ENCODE assay signal across 14 cellular contexts in genomic region chr1:172338295-172338735, GRCh38.
A peak's percentile ranks its signal among the peaks of the same experiment; 100 is the strongest.
DNase-seq lines count a peak whose midpoint lies in the region; ATAC-seq and TF ChIP-seq lines count a peak whose summit lies in the region.
"Had no signal": no experiment of that assay in that cellular context is flagged by ENCODE, and none has a peak within 500 bp of the region (broad histone marks: within the 10 kb centered on the region; RNA-seq: fewer than 3 reads in every experiment).

No MANE protein-coding gene starts in this region.

- H3K4me1 ChIP-seq in Panc1 (ENCODE audit: control insufficient read depth, insufficient read depth, low read length) (peaks cover 4% of the 10 kb centered on the region), lower lobe of right lung (no peaks in the 10 kb centered on the region)

- in situ Hi-C loops in Panc1 (cut with HindIII; ENCODE audit: low pct_unique_long_range_greater_than_20kb, low sequenced_read_pairs): no loop called here

- peak; percentile 43 for ATAC-seq in HG02571 (IDR thresholded peaks at IDR 0.05; ENCODE audit: unreplicated experiment)
- peak; percentile 43; the same call in 1 of the 2 replicates for ATAC-seq in Panc1
- ATAC-seq in lower lobe of right lung: no peak
- ATAC-seq: A549, right cardiac atrium had no signal

- BruUV-seq in Panc1 (replicated peaks; lab: Mats Ljungman, UMichigan): no TSS peak

- H3K27ac ChIP-seq in Panc1 (ENCODE audit: low read length) (peak overlapping the region; percentile 72; the same call in 1 of the 2 replicates), lower lobe of right lung (no peak overlapping the region)
- H3K27ac ChIP-seq: GM23248, SJSA1 had no signal

- H3K4me3 ChIP-seq in Panc1 (ENCODE audit: low read depth in 2 of 2, low read length in 2 of 2): no peak overlapping the region
- H3K4me3 ChIP-seq in lower lobe of right lung: no peak overlapping the region
- H3K4me3 ChIP-seq: A549, GM23248, SJSA1 had no signal

- H3K36me3 Mint-ChIP-seq in CD14-positive monocyte: no peaks in the 10 kb centered on the region

- H3K27ac Mint-ChIP-seq in CD14-positive monocyte: no peak overlapping the region

- H3K27me3 Mint-ChIP-seq in CD14-positive monocyte (ENCODE audit: low read depth in 3 of 3): no peaks in the 10 kb centered on the region

- CTCF ChIA-PET in Panc1 (lab: Charles Lee): no interaction called here

- peaks cover 17% of the 10 kb centered on the region for H3K4me1 Mint-ChIP-seq in CD14-positive monocyte

- H3K36me3 ChIP-seq in Panc1 (ENCODE audit: control insufficient read depth, insufficient read depth, low read length) (no peaks in the 10 kb centered on the region), lower lobe of right lung (no peaks in the 10 kb centered on the region)
- H3K36me3 ChIP-seq: SJSA1 had no signal

- no peaks in the 10 kb centered on the region for H3K27me3 ChIP-seq in Panc1 (ENCODE audit: control insufficient read depth, insufficient read depth, low read length)
- H3K27me3 ChIP-seq in lower lobe of right lung (ENCODE audit: low read depth): no peaks in the 10 kb centered on the region
- H3K27me3 ChIP-seq: SJSA1 had no signal

- no peaks in the 10 kb centered on the region for H3K9me3 ChIP-seq in Panc1 (ENCODE audit: control insufficient read depth, insufficient read depth, low read depth, low read length)
- H3K9me3 ChIP-seq in lower lobe of right lung: no peaks in the 10 kb centered on the region
- H3K9me3 ChIP-seq: A549, SJSA1 had no signal

- intact Hi-C loops in Panc1 (cut with micrococcal nuclease; ENCODE audit: unreplicated experiment) (no loop called here), CD14-positive monocyte (cut with micrococcal nuclease) (no loop called here), lower lobe of right lung (cut with DNase I) (no loop called here)

- POLR2A ChIA-PET in Panc1 (lab: Charles Lee): interaction anchor here (0.7 kb wide), 1 partner anchor 20 kb away, joined by 5 read pairs; no protein-coding TSS in a partner anchor

- TF ChIP-seq CTCF in Panc1 (IDR thresholded peaks at IDR 0.05) (no peak), CD14-positive monocyte (IDR thresholded peaks at IDR 0.05) (no peak), lower lobe of right lung (IDR thresholded peaks at IDR 0.05) (no peak)

- H3K4me3 Mint-ChIP-seq in CD14-positive monocyte: no peak overlapping the region

- peak; percentile 26 for DNase-seq in NCI-H2107 treated with DMSO at 0.1 percent for 48 hours (lab: John Stamatoyannopoulos, UW; ENCODE audit: unreplicated experiment)
- DNase-seq in NCI-H2107 (lab: John Stamatoyannopoulos, UW): no peak
- DNase-seq in Panc1 (ENCODE audit: low read depth, low spot score): no peak
- peak; percentile 27 to 33 for DNase-seq in stimulated activated CD4-positive, alpha-beta T cell treated with anti-CD3 and anti-CD28 coated beads, Interleukin-15, amount 100 ng/mL, for 48 hours (ENCODE audit: low read depth in 2 of 2)
- no peak for DNase-seq in CD14-positive monocyte (ENCODE audit: low spot score)
- no peak for DNase-seq in lower lobe of right lung
- DNase-seq in retina: no peak
- DNase-seq: cortex of kidney, GDM1, GM23248, right cardiac atrium had no signal

- no peaks in the 10 kb centered on the region for H3K9me3 Mint-ChIP-seq in CD14-positive monocyte

Comparison
In these comparisons a context has a peak if more than half of its experiments do, and no peak if none do; other contexts are left out.
1. DNase-seq: peak in NCI-H2107 treated with DMSO at 0.1 percent for 48 hours (single experiment) and stimulated activated CD4-positive, alpha-beta T cell treated with anti-CD3 and anti-CD28 coated beads, Interleukin-15, amount 100 ng/mL, for 48 hours (2 of 2); none in NCI-H2107 (single experiment), Panc1 (single experiment), CD14-positive monocyte (single experiment), lower lobe of right lung (single experiment) and retina (single experiment).
2. ATAC-seq: peak in HG02571 (single experiment) and Panc1 (single experiment); none in lower lobe of right lung (0 of 2).